In genomic region chr7:141073173-141073640, GRCh38 we compare ENCODE assay signal across 1 cellular context.
TF ChIP-seq lines count a peak whose summit lies in the region.

No MANE protein-coding gene starts in this region.

TF ChIP-seq in WTC11, 78 proteins besides CTCF, POLR2A, EP300 and RAD21 (continued from another document and continues in another):
- TF ChIP-seq E2F5 (CRISPR knock-in tag; IDR thresholded peaks at IDR 0.05) (no peak; the same call in none of the 2 replicates), ZBTB43 (CRISPR knock-in tag; IDR thresholded peaks at IDR 0.05) (0 out of 2 replicates have a peak, but pooled peaks have one; percentile 35), TEAD4 (CRISPR knock-in tag; IDR thresholded peaks at IDR 0.05) (peak; percentile 37; the same call in 1 of the 2 replicates), PRDM15 (CRISPR knock-in tag; IDR thresholded peaks at IDR 0.05) (no peak), GABPB1 (CRISPR knock-in tag; IDR thresholded peaks at IDR 0.05) (no peak), FOXK1 (CRISPR knock-in tag; IDR thresholded peaks at IDR 0.05) (peak; percentile 71; the same call in 1 of the 2 replicates), ATF2 (CRISPR knock-in tag; IDR thresholded peaks at IDR 0.05; ENCODE audit: borderline replicate concordance, low read depth) (no peak), TP53 (CRISPR knock-in tag; IDR thresholded peaks at IDR 0.05) (no peak), NR2C2 (CRISPR knock-in tag; IDR thresholded peaks at IDR 0.05) (no peak), ESRRA (CRISPR knock-in tag; IDR thresholded peaks at IDR 0.05; ENCODE audit: borderline replicate concordance) (no peak), NFE2L1 (CRISPR knock-in tag; IDR thresholded peaks at IDR 0.05) (no peak), CBFB (CRISPR knock-in tag; IDR thresholded peaks at IDR 0.05; ENCODE audit: low read depth) (no peak), CDX4 (CRISPR knock-in tag; IDR thresholded peaks at IDR 0.05; ENCODE audit: borderline replicate concordance) (no peak), JUN (CRISPR knock-in tag; IDR thresholded peaks at IDR 0.05) (peak; percentile 81; the same call in 1 of the 2 replicates), GRHL2 (CRISPR knock-in tag; IDR thresholded peaks at IDR 0.05; ENCODE audit: insufficient replicate concordance, severe bottlenecking) (no peak), TCF7 (CRISPR knock-in tag; IDR thresholded peaks at IDR 0.05; ENCODE audit: low read depth) (no peak), SMAD3 (CRISPR knock-in tag; IDR thresholded peaks at IDR 0.05; ENCODE audit: borderline replicate concordance) (no peak), ZNF416 (CRISPR knock-in tag; IDR thresholded peaks at IDR 0.05) (no peak), KAT7 (CRISPR knock-in tag; IDR thresholded peaks at IDR 0.05; ENCODE audit: borderline replicate concordance) (peak; percentile 19; the same call in 1 of the 2 replicates), HMGA2 (CRISPR knock-in tag; IDR thresholded peaks at IDR 0.05) (no peak), NR3C1 (CRISPR knock-in tag; conservative IDR thresholded peaks at IDR 0.05; ENCODE audit: low read depth) (no peak), CREB1 (CRISPR knock-in tag; IDR thresholded peaks at IDR 0.05) (peak; percentile 51; the same call in 1 of the 2 replicates), PRRX2 (CRISPR knock-in tag; IDR thresholded peaks at IDR 0.05) (no peak)
- TF ChIP-seq, protein P1, sequence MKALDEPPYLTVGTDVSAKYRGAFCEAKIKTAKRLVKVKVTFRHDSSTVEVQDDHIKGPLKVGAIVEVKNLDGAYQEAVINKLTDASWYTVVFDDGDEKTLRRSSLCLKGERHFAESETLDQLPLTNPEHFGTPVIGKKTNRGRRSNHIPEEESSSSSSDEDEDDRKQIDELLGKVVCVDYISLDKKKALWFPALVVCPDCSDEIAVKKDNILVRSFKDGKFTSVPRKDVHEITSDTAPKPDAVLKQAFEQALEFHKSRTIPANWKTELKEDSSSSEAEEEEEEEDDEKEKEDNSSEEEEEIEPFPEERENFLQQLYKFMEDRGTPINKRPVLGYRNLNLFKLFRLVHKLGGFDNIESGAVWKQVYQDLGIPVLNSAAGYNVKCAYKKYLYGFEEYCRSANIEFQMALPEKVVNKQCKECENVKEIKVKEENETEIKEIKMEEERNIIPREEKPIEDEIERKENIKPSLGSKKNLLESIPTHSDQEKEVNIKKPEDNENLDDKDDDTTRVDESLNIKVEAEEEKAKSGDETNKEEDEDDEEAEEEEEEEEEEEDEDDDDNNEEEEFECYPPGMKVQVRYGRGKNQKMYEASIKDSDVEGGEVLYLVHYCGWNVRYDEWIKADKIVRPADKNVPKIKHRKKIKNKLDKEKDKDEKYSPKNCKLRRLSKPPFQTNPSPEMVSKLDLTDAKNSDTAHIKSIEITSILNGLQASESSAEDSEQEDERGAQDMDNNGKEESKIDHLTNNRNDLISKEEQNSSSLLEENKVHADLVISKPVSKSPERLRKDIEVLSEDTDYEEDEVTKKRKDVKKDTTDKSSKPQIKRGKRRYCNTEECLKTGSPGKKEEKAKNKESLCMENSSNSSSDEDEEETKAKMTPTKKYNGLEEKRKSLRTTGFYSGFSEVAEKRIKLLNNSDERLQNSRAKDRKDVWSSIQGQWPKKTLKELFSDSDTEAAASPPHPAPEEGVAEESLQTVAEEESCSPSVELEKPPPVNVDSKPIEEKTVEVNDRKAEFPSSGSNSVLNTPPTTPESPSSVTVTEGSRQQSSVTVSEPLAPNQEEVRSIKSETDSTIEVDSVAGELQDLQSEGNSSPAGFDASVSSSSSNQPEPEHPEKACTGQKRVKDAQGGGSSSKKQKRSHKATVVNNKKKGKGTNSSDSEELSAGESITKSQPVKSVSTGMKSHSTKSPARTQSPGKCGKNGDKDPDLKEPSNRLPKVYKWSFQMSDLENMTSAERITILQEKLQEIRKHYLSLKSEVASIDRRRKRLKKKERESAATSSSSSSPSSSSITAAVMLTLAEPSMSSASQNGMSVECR (CRISPR knock-in tag; IDR thresholded peaks at IDR 0.05; ENCODE audit: borderline replicate concordance): peak; percentile 29; the same call in 1 of the 2 replicates
- TF ChIP-seq, protein P2, sequence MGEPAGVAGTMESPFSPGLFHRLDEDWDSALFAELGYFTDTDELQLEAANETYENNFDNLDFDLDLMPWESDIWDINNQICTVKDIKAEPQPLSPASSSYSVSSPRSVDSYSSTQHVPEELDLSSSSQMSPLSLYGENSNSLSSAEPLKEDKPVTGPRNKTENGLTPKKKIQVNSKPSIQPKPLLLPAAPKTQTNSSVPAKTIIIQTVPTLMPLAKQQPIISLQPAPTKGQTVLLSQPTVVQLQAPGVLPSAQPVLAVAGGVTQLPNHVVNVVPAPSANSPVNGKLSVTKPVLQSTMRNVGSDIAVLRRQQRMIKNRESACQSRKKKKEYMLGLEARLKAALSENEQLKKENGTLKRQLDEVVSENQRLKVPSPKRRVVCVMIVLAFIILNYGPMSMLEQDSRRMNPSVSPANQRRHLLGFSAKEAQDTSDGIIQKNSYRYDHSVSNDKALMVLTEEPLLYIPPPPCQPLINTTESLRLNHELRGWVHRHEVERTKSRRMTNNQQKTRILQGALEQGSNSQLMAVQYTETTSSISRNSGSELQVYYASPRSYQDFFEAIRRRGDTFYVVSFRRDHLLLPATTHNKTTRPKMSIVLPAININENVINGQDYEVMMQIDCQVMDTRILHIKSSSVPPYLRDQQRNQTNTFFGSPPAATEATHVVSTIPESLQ (CRISPR knock-in tag; IDR thresholded peaks at IDR 0.05): no peak
- TF ChIP-seq, protein P3, sequence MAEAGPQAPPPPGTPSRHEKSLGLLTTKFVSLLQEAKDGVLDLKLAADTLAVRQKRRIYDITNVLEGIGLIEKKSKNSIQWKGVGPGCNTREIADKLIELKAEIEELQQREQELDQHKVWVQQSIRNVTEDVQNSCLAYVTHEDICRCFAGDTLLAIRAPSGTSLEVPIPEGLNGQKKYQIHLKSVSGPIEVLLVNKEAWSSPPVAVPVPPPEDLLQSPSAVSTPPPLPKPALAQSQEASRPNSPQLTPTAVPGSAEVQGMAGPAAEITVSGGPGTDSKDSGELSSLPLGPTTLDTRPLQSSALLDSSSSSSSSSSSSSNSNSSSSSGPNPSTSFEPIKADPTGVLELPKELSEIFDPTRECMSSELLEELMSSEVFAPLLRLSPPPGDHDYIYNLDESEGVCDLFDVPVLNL (CRISPR knock-in tag; IDR thresholded peaks at IDR 0.05; ENCODE audit: borderline replicate concordance, low read depth): peak; percentile 68
- TF ChIP-seq, protein P4, sequence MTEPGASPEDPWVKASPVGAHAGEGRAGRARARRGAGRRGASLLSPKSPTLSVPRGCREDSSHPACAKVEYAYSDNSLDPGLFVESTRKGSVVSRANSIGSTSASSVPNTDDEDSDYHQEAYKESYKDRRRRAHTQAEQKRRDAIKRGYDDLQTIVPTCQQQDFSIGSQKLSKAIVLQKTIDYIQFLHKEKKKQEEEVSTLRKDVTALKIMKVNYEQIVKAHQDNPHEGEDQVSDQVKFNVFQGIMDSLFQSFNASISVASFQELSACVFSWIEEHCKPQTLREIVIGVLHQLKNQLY (CRISPR knock-in tag; IDR thresholded peaks at IDR 0.05): no peak; the same call in 1 of the 2 replicates
- TF ChIP-seq, protein P5, sequence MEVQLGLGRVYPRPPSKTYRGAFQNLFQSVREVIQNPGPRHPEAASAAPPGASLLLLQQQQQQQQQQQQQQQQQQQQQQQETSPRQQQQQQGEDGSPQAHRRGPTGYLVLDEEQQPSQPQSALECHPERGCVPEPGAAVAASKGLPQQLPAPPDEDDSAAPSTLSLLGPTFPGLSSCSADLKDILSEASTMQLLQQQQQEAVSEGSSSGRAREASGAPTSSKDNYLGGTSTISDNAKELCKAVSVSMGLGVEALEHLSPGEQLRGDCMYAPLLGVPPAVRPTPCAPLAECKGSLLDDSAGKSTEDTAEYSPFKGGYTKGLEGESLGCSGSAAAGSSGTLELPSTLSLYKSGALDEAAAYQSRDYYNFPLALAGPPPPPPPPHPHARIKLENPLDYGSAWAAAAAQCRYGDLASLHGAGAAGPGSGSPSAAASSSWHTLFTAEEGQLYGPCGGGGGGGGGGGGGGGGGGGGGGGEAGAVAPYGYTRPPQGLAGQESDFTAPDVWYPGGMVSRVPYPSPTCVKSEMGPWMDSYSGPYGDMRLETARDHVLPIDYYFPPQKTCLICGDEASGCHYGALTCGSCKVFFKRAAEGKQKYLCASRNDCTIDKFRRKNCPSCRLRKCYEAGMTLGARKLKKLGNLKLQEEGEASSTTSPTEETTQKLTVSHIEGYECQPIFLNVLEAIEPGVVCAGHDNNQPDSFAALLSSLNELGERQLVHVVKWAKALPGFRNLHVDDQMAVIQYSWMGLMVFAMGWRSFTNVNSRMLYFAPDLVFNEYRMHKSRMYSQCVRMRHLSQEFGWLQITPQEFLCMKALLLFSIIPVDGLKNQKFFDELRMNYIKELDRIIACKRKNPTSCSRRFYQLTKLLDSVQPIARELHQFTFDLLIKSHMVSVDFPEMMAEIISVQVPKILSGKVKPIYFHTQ (CRISPR knock-in tag; IDR thresholded peaks at IDR 0.05): no peak
- TF ChIP-seq, protein P6, sequence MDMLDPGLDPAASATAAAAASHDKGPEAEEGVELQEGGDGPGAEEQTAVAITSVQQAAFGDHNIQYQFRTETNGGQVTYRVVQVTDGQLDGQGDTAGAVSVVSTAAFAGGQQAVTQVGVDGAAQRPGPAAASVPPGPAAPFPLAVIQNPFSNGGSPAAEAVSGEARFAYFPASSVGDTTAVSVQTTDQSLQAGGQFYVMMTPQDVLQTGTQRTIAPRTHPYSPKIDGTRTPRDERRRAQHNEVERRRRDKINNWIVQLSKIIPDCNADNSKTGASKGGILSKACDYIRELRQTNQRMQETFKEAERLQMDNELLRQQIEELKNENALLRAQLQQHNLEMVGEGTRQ (CRISPR knock-in tag; IDR thresholded peaks at IDR 0.05): peak; percentile 23; the same call in 1 of the 2 replicates
- TF ChIP-seq, protein P7, sequence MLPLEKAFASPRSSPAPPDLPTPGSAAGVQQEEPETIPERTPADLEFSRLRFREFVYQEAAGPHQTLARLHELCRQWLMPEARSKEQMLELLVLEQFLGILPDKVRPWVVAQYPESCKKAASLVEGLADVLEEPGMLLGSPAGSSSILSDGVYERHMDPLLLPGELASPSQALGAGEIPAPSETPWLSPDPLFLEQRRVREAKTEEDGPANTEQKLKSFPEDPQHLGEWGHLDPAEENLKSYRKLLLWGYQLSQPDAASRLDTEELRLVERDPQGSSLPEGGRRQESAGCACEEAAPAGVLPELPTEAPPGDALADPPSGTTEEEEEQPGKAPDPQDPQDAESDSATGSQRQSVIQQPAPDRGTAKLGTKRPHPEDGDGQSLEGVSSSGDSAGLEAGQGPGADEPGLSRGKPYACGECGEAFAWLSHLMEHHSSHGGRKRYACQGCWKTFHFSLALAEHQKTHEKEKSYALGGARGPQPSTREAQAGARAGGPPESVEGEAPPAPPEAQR (CRISPR knock-in tag; IDR thresholded peaks at IDR 0.05): no peak
